In genomic region chr13:30362005-30362788, GRCh38 we compare ENCODE assay signal across 28 cellular contexts. TPM values are rescaled to one million over a fixed set of nuclear protein-coding genes. Genes with fewer than 3 reads are reported as not detected.
DNase-seq lines count a peak whose midpoint lies in the region; ATAC-seq, FAIRE-seq and TF ChIP-seq lines count a peak whose summit lies in the region.
"Had no signal": no experiment of that assay in that cellular context is flagged by ENCODE, and none has a peak within 500 bp of the region (broad histone marks: within the 10 kb centered on the region; RNA-seq: fewer than 3 reads in every experiment).

No MANE protein-coding gene starts in this region.

- H3K9me1 ChIP-seq in endothelial cell of umbilical vein (replicated peaks; ENCODE audit: control insufficient read depth, extremely low read depth, insufficient read depth, low read length), result no peaks in the 10 kb centered on the region

- H3K27ac ChIP-seq in BLaER1 treated with 17β-estradiol and CSF1 and Interleukin-3, amounts not matched to agents 10 nM and 100 nM, result peak overlapping the region in 8 of 11 experiments; percentile 28 to 96 (median 72); a peak in 15 of 22 replicates
- H3K27ac ChIP-seq in SK-N-MC, result peak overlapping the region; percentile 26; the same call in 1 of the 2 replicates
- no peak overlapping the region for H3K27ac ChIP-seq in endothelial cell of umbilical vein (ENCODE audit: insufficient read depth, low read depth, low read length)
- H3K27ac ChIP-seq in psoas muscle, result peak overlapping the region; percentile 13
- H3K27ac ChIP-seq in upper lobe of left lung, result no peak overlapping the region
- H3K27ac ChIP-seq: brain microvascular endothelial cell, neutrophil, RWPE1, upper lobe of right lung had no signal

- H2AFZ ChIP-seq in endothelial cell of umbilical vein (ENCODE audit: low read depth, low read length), result peak overlapping the region; percentile 44

- peaks cover 42 to 95% (median 80%) of the 10 kb centered on the region in 10 experiments for H3K4me1 ChIP-seq in BLaER1 treated with 17β-estradiol and CSF1 and Interleukin-3, amounts not matched to agents 10 nM and 100 nM
- H3K4me1 ChIP-seq in endothelial cell of umbilical vein (ENCODE audit: control insufficient read depth, extremely low read depth, insufficient read depth, low read length) (peaks cover 30% of the 10 kb centered on the region), psoas muscle (no peaks in the 10 kb centered on the region), upper lobe of left lung (peaks cover 0 to 7% (median 6%) of the 10 kb centered on the region in 4 donors)

- intact Hi-C loops in endothelial cell of umbilical vein (cut with micrococcal nuclease) (loop anchor here (10.0 kb wide), 1 partner anchor 683 kb away; no protein-coding TSS in a partner anchor), psoas muscle (cut with DNase I) (no loop called here)

- no peak for TF ChIP-seq CTCF in endothelial cell of umbilical vein (IDR thresholded peaks at IDR 0.05; ENCODE audit: extremely low read depth in 1 of 2, insufficient read depth in 1 of 2, low read depth in 1 of 2, low read length in 2 of 2)
- no peak for TF ChIP-seq CTCF in psoas muscle (IDR thresholded peaks at IDR 0.05)
- TF ChIP-seq CTCF in upper lobe of left lung (IDR thresholded peaks at IDR 0.05), result no peak

- DNase-seq in SK-N-MC (ENCODE audit: low read depth, low spot score) (no peak), endothelial cell of umbilical vein (ENCODE audit: low read depth, low spot score) (no peak), psoas muscle (no peak), NOMO-1 (lab: John Stamatoyannopoulos, UW; ENCODE audit: unreplicated experiment in 2 of 2) (no peak), NOMO-1 treated with dmso at 0.1 percent for 144 hours (lab: John Stamatoyannopoulos, UW; ENCODE audit: unreplicated experiment) (no peak), upper lobe of left lung (no peak)
- no peak for DNase-seq in activated CD4-positive, CD25-positive, alpha-beta regulatory T cell (lab: John Stamatoyannopoulos, UW)
- DNase-seq: activated CD8-positive, alpha-beta T cell treated with anti-CD3 and anti-CD28 coated beads for 36 hours; activated effector memory CD4-positive, alpha-beta T cell treated with Interleukin-2 at 50 U/mL for 16 hours; activated naive CD8-positive, alpha-beta T cell treated with anti-CD3 and anti-CD28 coated beads, Interleukin-2, amount 10 ng/mL, durations not matched to agents 7 days and 5 days; activated T-cell treated with anti-CD3 and anti-CD28 coated beads for 4 hours; brain microvascular endothelial cell; C1 segment of cervical spinal cord; COR-L47; DMS79; effector CD4-positive, alpha-beta T cell; GF-D8; H9; mesendoderm; MM.1S; NCI-H1417; NCI-H345; stimulated activated CD4-positive, alpha-beta T cell treated with anti-CD3 and anti-CD28 coated beads, Interleukin-2, amount 100 ng/mL, for 48 hours; upper lobe of right lung had no signal

- H3K9ac ChIP-seq in BLaER1 treated with 17β-estradiol and CSF1 and Interleukin-3, amounts not matched to agents 10 nM and 100 nM, result peak overlapping the region in 5 of 11 experiments; percentile 29 to 50 (median 43); a peak in 6 of 22 replicates
- H3K9ac ChIP-seq in SK-N-MC (ENCODE audit: insufficient read length) (no peak overlapping the region), endothelial cell of umbilical vein (replicated peaks; ENCODE audit: extremely low read depth, insufficient read depth, low read length) (no peak overlapping the region)

- ATAC-seq in psoas muscle (no peak), upper lobe of left lung (ENCODE audit: low FRiP score in 2 of 2) (no peak)
- ATAC-seq: activated CD8-positive, alpha-beta T cell treated with anti-CD3 and anti-CD28 coated beads for 36 hours; upper lobe of right lung had no signal

- POLR2A ChIA-PET in endothelial cell of umbilical vein (lab: Charles Lee), result no interaction called here

- H3K4me2 ChIP-seq in BLaER1 treated with 17β-estradiol and CSF1 and Interleukin-3, amounts not matched to agents 10 nM and 100 nM, result peak overlapping the region in 10 of 11 experiments; percentile 5 to 97 (median 82); a peak in 17 of 22 replicates
- no peak overlapping the region for H3K4me2 ChIP-seq in endothelial cell of umbilical vein (ENCODE audit: insufficient read depth, low read length)

- dilution Hi-C loops in endothelial cell of umbilical vein (cut with MboI; ENCODE audit: extremely low pct_ligation_motif_present, low sequenced_read_pairs), result no loop called here

- H3K4me3 ChIP-seq in BLaER1 treated with 17β-estradiol and CSF1 and Interleukin-3, amounts not matched to agents 10 nM and 100 nM, result no peak overlapping the region
- H3K4me3 ChIP-seq in SK-N-MC, result no peak overlapping the region
- no peak overlapping the region for H3K4me3 ChIP-seq in endothelial cell of umbilical vein (replicated peaks in 1 of 3; ENCODE audit: insufficient read depth in 1 of 3, low read depth in 1 of 3, low read length in 3 of 3)
- H3K4me3 ChIP-seq in psoas muscle, result no peak overlapping the region
- no peak overlapping the region for H3K4me3 ChIP-seq in upper lobe of left lung
- H3K4me3 ChIP-seq: upper lobe of right lung had no signal

- peaks cover 0 to 4% (median 0%) of the 10 kb centered on the region in 11 experiments; a peak in 3 of 22 replicates for H3K9me3 ChIP-seq in BLaER1 treated with 17β-estradiol and CSF1 and Interleukin-3, amounts not matched to agents 10 nM and 100 nM (replicated peaks in 1 of 11)
- no peaks in the 10 kb centered on the region for H3K9me3 ChIP-seq in SK-N-MC (ENCODE audit: low read depth, low read length)
- H3K9me3 ChIP-seq in endothelial cell of umbilical vein (replicated peaks; ENCODE audit: control insufficient read depth, insufficient read depth, low read length), result no peaks in the 10 kb centered on the region
- H3K9me3 ChIP-seq in psoas muscle, result no peaks in the 10 kb centered on the region
- H3K9me3 ChIP-seq in upper lobe of left lung, result no peaks in the 10 kb centered on the region
- H3K9me3 ChIP-seq: neutrophil, upper lobe of right lung had no signal

- peak; percentile 15 for FAIRE-seq in endothelial cell of umbilical vein (lab: Jason Lieb, UNC)
- FAIRE-seq: GM19239 had no signal

- no peaks in the 10 kb centered on the region for H3K27me3 ChIP-seq in BLaER1 treated with 17β-estradiol and CSF1 and Interleukin-3, amounts not matched to agents 10 nM and 100 nM
- H3K27me3 ChIP-seq in endothelial cell of umbilical vein (ENCODE audit: control insufficient read depth in 2 of 2, insufficient read depth in 2 of 2, low read length in 2 of 2) (no peaks in the 10 kb centered on the region), psoas muscle (ENCODE audit: insufficient read depth in 3 of 3, low read length in 2 of 3) (no peaks in the 10 kb centered on the region), upper lobe of left lung (no peaks in the 10 kb centered on the region)
- H3K27me3 ChIP-seq: brain microvascular endothelial cell, neutrophil, upper lobe of right lung had no signal

- no peaks in the 10 kb centered on the region for H3K79me2 ChIP-seq in endothelial cell of umbilical vein (ENCODE audit: control insufficient read depth, insufficient read depth, low read length)

- no peak for TF ChIP-seq EP300 in upper lobe of left lung (IDR thresholded peaks at IDR 0.05)

- TF ChIP-seq POLR2A in endothelial cell of umbilical vein (IDR thresholded peaks at IDR 0.05; ENCODE audit: low read depth, low read length), result no peak
- TF ChIP-seq POLR2A in upper lobe of left lung (IDR thresholded peaks at IDR 0.05), result no peak

- H3K36me3 ChIP-seq in BLaER1 treated with 17β-estradiol and CSF1 and Interleukin-3, amounts not matched to agents 10 nM and 100 nM, result peaks cover 0 to 91% (median 19%) of the 10 kb centered on the region in 11 experiments; a peak in 14 of 22 replicates
- H3K36me3 ChIP-seq in SK-N-MC (ENCODE audit: insufficient read depth, low read length), result no peaks in the 10 kb centered on the region
- H3K36me3 ChIP-seq in endothelial cell of umbilical vein (ENCODE audit: control insufficient read depth in 2 of 2, extremely low read depth in 1 of 2, insufficient read depth in 2 of 2, low read length in 2 of 2), result no peaks in the 10 kb centered on the region
- no peaks in the 10 kb centered on the region for H3K36me3 ChIP-seq in psoas muscle (ENCODE audit: insufficient read depth in 1 of 2, low read depth in 1 of 2)
- no peaks in the 10 kb centered on the region for H3K36me3 ChIP-seq in upper lobe of left lung
- H3K36me3 ChIP-seq: brain microvascular endothelial cell, neutrophil, upper lobe of right lung had no signal

- no peaks in the 10 kb centered on the region for H4K20me1 ChIP-seq in BLaER1 treated with 17β-estradiol and CSF1 and Interleukin-3, amounts not matched to agents 10 nM and 100 nM
- no peaks in the 10 kb centered on the region for H4K20me1 ChIP-seq in endothelial cell of umbilical vein (replicated peaks; ENCODE audit: control insufficient read depth, extremely low read depth, insufficient read depth, low read length)

- BruUV-seq in endothelial cell of umbilical vein (replicated peaks; lab: Mats Ljungman, UMichigan), result no TSS peak

- WGBS in psoas muscle, 3 donors, result 60 to 68% (median 67%) methylated on average over 6 of the region's 6 CpGs
- 78 to 83% methylated on average over 6 of the region's 6 CpGs for WGBS in upper lobe of left lung, 2 donors

- CTCF ChIA-PET in endothelial cell of umbilical vein (lab: Charles Lee), result interaction anchor here (1.0 kb wide), 1 partner anchor 9 kb away, joined by 3 read pairs; no protein-coding TSS in a partner anchor

TF ChIP-seq in endothelial cell of umbilical vein, 7 proteins besides CTCF, POLR2A, EP300 and RAD21 (continues in another document):
- TF ChIP-seq JUN (IDR thresholded peaks at IDR 0.05; ENCODE audit: borderline replicate concordance, insufficient read depth, insufficient read length, low read depth), result no peak
- no peak for TF ChIP-seq FOS (IDR thresholded peaks at IDR 0.05; ENCODE audit: borderline replicate concordance, insufficient read depth, low read length)
- no peak for TF ChIP-seq GATA2 (IDR thresholded peaks at IDR 0.05; ENCODE audit: insufficient read depth, insufficient read length, low read depth, low read length)
- no peak for TF ChIP-seq EZH2 (IDR thresholded peaks at IDR 0.05; ENCODE audit: borderline replicate concordance, low read depth, low read length, severe bottlenecking)

RNA-seq across cellular contexts. Expression of gene KATNAL1, which starts 54.8 kb away (rescaled TPM):
- total RNA-seq in endothelial cell of umbilical vein (43.1 and 49.2 TPM in 2 replicates), psoas muscle (10 to 100 TPM in 3 of 4 donors, 1 to 10 TPM in 1; 9.8 to 16.1 (median 15.2) TPM), upper lobe of left lung (10 to 100 TPM in 5 of 6 donors, 1 to 10 TPM in 1; 5.7 to 35.5 (median 13.9) TPM)
- polyA plus RNA-seq in endothelial cell of umbilical vein (6.9 and 7.2 TPM in 2 replicates), psoas muscle (1 to 10 TPM; 2.2 to 8.0 (median 3.0) TPM)
- 8.0 and 8.7 TPM in 2 replicates for polyA plus RNA-seq in endothelial cell of umbilical vein (2011; cell fraction: cytosol; rRNA removed)
- 10.5 and 14.5 TPM in 2 replicates for polyA plus RNA-seq in endothelial cell of umbilical vein (2011; cell fraction: nucleus; rRNA removed)
- polyA plus RNA-seq in endothelial cell of umbilical vein (2012), result 26.3 and 31.3 TPM in 2 replicates
- polyA minus RNA-seq in endothelial cell of umbilical vein, result 17.0 and 20.2 TPM in 2 replicates
- 1.9 TPM for polyA minus RNA-seq in endothelial cell of umbilical vein (2011; cell fraction: cytosol; rRNA and poly(A)+ RNA removed)
- 35.3 and 45.9 TPM in 2 replicates for polyA minus RNA-seq in endothelial cell of umbilical vein (2011; cell fraction: nucleus; rRNA and poly(A)+ RNA removed)

Comparison
In these comparisons a context has a peak if more than half of its experiments do, and no peak if none do; other contexts are left out.
1. H3K27ac ChIP-seq: peak in BLaER1 treated with 17β-estradiol and CSF1 and Interleukin-3, amounts not matched to agents 10 nM and 100 nM (8 of 11), SK-N-MC (single experiment) and psoas muscle (single experiment); none in endothelial cell of umbilical vein (single experiment) and upper lobe of left lung (0 of 4).